ENCODE assay signal across 1 cellular context in the genomic region with DNA sequence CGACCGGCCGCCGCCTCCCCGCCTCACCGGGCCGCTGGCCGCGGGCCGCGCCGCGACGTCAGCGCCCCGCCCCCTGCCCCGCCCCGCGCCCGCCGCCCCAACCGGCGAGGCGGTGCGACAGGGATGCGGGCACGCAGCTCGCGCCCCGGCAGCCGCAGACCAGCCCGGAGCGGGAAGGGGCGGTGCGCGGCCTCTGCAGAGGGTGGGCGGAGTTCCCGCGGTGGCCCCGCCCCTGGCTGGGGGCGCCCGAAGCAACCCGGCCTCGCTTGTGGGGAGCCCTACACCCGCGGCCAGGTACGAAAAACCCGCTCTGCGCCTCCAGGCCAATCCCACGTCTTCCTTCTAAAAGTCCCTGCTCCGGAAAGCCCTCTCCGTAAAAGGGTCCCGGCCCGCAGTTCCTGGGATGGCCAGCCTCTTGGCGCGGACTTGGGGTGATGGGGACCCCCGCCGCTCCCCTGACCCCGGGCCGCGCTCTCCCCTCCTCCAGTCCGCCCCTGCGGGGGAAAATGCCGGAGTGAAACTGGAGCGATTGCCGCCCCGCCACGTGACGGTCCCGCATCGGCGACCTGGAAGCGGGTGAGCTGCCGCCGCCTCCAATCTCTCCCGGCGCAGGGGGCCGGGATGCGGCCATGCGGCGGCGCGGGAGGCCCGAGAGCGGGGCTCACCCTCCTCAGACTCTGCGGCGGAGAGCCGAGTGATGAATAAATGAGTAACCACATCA.
A peak's percentile ranks its signal among the peaks of the same experiment; 100 is the strongest.
TF ChIP-seq lines count a peak whose summit lies in the region.

A gene with protein sequence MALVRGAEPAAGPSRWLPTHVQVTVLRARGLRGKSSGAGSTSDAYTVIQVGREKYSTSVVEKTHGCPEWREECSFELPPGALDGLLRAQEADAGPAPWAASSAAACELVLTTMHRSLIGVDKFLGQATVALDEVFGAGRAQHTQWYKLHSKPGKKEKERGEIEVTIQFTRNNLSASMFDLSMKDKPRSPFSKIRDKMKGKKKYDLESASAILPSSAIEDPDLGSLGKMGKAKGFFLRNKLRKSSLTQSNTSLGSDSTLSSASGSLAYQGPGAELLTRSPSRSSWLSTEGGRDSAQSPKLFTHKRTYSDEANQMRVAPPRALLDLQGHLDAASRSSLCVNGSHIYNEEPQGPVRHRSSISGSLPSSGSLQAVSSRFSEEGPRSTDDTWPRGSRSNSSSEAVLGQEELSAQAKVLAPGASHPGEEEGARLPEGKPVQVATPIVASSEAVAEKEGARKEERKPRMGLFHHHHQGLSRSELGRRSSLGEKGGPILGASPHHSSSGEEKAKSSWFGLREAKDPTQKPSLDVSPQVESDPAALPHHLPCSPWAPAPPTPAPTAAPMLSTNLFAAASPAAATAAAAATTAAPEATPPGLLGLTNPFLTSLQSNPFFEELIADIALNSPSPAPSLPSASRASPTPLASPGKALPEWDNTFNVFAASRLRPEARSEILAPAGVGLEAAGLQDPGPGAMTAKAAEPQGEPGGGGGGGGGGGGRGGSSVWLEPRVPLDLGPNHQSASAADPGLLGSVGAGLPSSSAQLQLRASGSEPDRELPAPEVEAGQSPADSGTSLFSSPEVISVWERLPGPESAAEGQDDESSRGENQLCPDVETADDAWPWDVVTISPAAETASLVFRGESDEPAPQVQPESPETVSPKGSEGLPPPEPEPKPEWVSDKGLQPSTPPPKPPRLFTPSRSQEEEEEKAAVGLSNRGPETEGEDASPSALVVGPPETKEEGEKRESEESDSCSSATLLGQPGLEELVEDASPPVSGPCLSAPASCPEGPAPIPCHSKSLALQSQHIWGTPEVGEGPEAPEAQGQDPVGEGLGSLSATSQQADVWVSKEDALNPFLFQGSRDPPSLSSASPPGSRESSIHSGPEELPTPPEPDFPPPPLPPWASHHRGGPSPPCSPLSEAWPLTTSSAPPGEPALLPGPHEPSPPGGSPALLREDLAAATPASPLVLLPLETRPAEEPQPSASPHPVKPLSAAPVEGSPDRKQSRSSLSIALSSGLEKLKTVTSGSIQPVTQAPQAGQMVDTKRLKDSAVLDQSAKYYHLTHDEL (N-terminal part only) (minus strand): TSS at position 36 of the 721 bp plus-strand sequence. CDS start 171 bp downstream, outside the sequence.

TF ChIP-seq in HepG2, 621 proteins besides CTCF, POLR2A, EP300 and RAD21 (continued from another document and continues in another):
- no peak for TF ChIP-seq KIAA2018 (CRISPR knock-in tag; IDR thresholded peaks at IDR 0.05; ENCODE audit: borderline replicate concordance)
- TF ChIP-seq THRA (CRISPR knock-in tag; IDR thresholded peaks at IDR 0.05; ENCODE audit: borderline replicate concordance), result peak; percentile 17; the same call in 1 of the 2 replicates
- TF ChIP-seq NR2F1 (CRISPR knock-in tag; IDR thresholded peaks at IDR 0.05), result 0 out of 4 replicates have a peak, but pooled peaks of 1 of the 2 experiments have one; percentile 11
- TF ChIP-seq NFRKB (IDR thresholded peaks at IDR 0.05), result no peak
- TF ChIP-seq ISL2 (CRISPR knock-in tag; IDR thresholded peaks at IDR 0.05), result peak; percentile 64
- TF ChIP-seq ZNF414 (CRISPR knock-in tag; IDR thresholded peaks at IDR 0.05), result no peak
- no peak; the same call in 1 of the 2 replicates for TF ChIP-seq KAT7 (CRISPR knock-in tag; IDR thresholded peaks at IDR 0.05; ENCODE audit: borderline replicate concordance)
- TF ChIP-seq ZNF138 (CRISPR knock-in tag; IDR thresholded peaks at IDR 0.05; ENCODE audit: low read depth), result no peak
- 0 out of 2 replicates have a peak, but pooled peaks have one; percentile 7 for TF ChIP-seq ETS1 (CRISPR knock-in tag; IDR thresholded peaks at IDR 0.05)
- TF ChIP-seq, protein P1, sequence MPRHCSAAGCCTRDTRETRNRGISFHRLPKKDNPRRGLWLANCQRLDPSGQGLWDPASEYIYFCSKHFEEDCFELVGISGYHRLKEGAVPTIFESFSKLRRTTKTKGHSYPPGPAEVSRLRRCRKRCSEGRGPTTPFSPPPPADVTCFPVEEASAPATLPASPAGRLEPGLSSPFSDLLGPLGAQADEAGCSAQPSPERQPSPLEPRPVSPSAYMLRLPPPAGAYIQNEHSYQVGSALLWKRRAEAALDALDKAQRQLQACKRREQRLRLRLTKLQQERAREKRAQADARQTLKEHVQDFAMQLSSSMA (CRISPR knock-in tag; IDR thresholded peaks at IDR 0.05), result no peak
- TF ChIP-seq ONECUT2 (CRISPR knock-in tag; IDR thresholded peaks at IDR 0.05), result no peak
- no peak for TF ChIP-seq ZFP41 (CRISPR knock-in tag; IDR thresholded peaks at IDR 0.05; ENCODE audit: borderline replicate concordance)
- TF ChIP-seq KDM4B (CRISPR knock-in tag; IDR thresholded peaks at IDR 0.05), result no peak
- TF ChIP-seq, protein P2, sequence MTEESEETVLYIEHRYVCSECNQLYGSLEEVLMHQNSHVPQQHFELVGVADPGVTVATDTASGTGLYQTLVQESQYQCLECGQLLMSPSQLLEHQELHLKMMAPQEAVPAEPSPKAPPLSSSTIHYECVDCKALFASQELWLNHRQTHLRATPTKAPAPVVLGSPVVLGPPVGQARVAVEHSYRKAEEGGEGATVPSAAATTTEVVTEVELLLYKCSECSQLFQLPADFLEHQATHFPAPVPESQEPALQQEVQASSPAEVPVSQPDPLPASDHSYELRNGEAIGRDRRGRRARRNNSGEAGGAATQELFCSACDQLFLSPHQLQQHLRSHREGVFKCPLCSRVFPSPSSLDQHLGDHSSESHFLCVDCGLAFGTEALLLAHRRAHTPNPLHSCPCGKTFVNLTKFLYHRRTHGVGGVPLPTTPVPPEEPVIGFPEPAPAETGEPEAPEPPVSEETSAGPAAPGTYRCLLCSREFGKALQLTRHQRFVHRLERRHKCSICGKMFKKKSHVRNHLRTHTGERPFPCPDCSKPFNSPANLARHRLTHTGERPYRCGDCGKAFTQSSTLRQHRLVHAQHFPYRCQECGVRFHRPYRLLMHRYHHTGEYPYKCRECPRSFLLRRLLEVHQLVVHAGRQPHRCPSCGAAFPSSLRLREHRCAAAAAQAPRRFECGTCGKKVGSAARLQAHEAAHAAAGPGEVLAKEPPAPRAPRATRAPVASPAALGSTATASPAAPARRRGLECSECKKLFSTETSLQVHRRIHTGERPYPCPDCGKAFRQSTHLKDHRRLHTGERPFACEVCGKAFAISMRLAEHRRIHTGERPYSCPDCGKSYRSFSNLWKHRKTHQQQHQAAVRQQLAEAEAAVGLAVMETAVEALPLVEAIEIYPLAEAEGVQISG (CRISPR knock-in tag; IDR thresholded peaks at IDR 0.05), result no peak
- peak; percentile 18; the same call in 1 of the 2 replicates for TF ChIP-seq FOXK1 (CRISPR knock-in tag; IDR thresholded peaks at IDR 0.05; ENCODE audit: borderline replicate concordance, low read depth)
- TF ChIP-seq SATB2 (CRISPR knock-in tag; IDR thresholded peaks at IDR 0.05), result 0 out of 2 replicates have a peak, but pooled peaks have one; percentile 61
- TF ChIP-seq ZNF776 (CRISPR knock-in tag; IDR thresholded peaks at IDR 0.05), result no peak; the same call in 1 of the 2 replicates
- peak; percentile 47; the same call in 1 of the 2 replicates for TF ChIP-seq ZNF782 (CRISPR knock-in tag; IDR thresholded peaks at IDR 0.05; ENCODE audit: borderline replicate concordance)
- no peak; the same call in 1 of the 2 replicates for TF ChIP-seq ZC3H13 (CRISPR knock-in tag; IDR thresholded peaks at IDR 0.05)
- TF ChIP-seq PLRG1 (conservative IDR thresholded peaks at IDR 0.05), result no peak
- TF ChIP-seq DMAP1 (CRISPR knock-in tag; IDR thresholded peaks at IDR 0.05), result no peak
- no peak; the same call in 1 of the 2 replicates for TF ChIP-seq ZNF275 (CRISPR knock-in tag; IDR thresholded peaks at IDR 0.05; ENCODE audit: borderline replicate concordance)
- TF ChIP-seq ZNF263 (CRISPR knock-in tag; IDR thresholded peaks at IDR 0.05), result no peak
- no peak; the same call in 1 of the 2 replicates for TF ChIP-seq ZMAT3 (CRISPR knock-in tag; conservative IDR thresholded peaks at IDR 0.05)
- TF ChIP-seq CBX1 (IDR thresholded peaks at IDR 0.05; ENCODE audit: low read depth), result peak; percentile 17
- TF ChIP-seq ZNF615 (CRISPR knock-in tag; IDR thresholded peaks at IDR 0.05; ENCODE audit: borderline replicate concordance), result no peak
- TF ChIP-seq MAFK (conservative IDR thresholded peaks at IDR 0.05 in 1 of 2, IDR thresholded peaks at IDR 0.05 in 1 of 2; ENCODE audit: low read length in 2 of 2), result no peak
- TF ChIP-seq HNRNPH1 (optimal IDR thresholded peaks at IDR 0.05; ENCODE audit: low read depth, low read length), result no peak
- no peak for TF ChIP-seq SUZ12 (IDR thresholded peaks at IDR 0.05; ENCODE audit: low read depth, low read length)
- TF ChIP-seq TP53 (CRISPR knock-in tag; conservative IDR thresholded peaks at IDR 0.05), result no peak
